ENCODE assay signal across 8 cellular contexts in the genomic region with DNA sequence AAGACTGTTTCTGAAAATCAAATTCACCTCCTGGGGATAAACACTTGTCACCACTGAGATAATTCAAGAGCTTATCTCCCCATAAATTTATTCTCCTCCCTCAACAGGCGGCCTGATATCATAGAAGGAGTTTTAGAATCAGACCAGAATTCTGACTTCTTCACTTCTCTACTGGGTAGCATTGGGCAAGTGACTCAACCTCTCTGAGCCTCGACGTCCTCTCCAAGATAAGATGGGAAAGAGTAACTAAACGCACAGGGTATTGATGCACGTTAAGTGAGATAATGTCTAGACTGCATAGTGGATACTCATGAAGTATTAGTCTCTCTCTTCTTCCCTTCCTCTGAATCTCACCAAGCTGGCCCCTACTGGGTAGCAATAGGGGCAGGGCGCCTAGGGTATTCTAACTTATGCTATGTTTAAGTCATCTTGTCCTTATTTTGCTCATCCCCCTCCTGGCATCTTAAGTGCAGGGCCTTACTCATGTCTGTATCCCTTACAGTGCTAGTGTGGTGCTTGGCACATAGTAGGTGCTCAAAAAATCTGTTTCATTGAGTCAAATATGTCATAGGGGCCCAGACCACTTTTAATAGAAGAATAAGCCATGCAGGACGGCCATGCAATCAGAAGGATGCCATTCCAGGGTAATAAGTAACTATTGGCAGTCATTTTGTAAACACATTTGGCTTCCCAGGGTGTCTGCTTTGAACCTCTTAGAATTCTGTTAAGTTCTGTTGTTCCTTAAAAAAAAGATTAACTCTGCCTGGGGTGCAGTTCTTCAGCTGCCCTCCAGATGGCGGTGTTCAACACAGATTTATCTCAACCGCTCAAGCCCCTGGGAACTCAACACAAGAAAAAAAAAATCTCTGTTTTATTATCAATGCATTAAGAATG.
DNase-seq lines count a peak whose midpoint lies in the region; ATAC-seq and TF ChIP-seq lines count a peak whose summit lies in the region.

No MANE protein-coding gene starts in this region.

- H3K9me3 ChIP-seq in testis, result no peaks in the 10 kb centered on the region

- 56 to 58% methylated on average over 9 of the region's 9 CpGs for WGBS in testis, 2 donors

- H3K4me1 ChIP-seq in testis, result peaks cover 3% of the 10 kb centered on the region

- no peak for ATAC-seq in activated T-cell treated with anti-CD3 and anti-CD28 coated beads, Interleukin-2, amount 50 U/mL, for 4 hours

- DNase-seq in activated T-cell treated with anti-CD3 and anti-CD28 coated beads for 1 hour (ENCODE audit: low read depth) (peak; percentile 9), M059J (ENCODE audit: low read depth) (peak; percentile 47), T-helper 9 cell (peak; percentile 4), endothelial cell (ENCODE audit: low spot score) (peak; percentile 58), middle frontal gyrus (ENCODE audit: extremely low spot score, low spot score) (peak; percentile 12), testis (peak; percentile 68), mesenteric fat pad (ENCODE audit: low spot score) (no peak)
- no peak for DNase-seq in activated T-cell treated with anti-CD3 and anti-CD28 coated beads, Interleukin-2, amount 50 U/mL, for 4 hours

- no peaks in the 10 kb centered on the region for H3K36me3 Mint-ChIP-seq in activated T-cell treated with anti-CD3 and anti-CD28 coated beads, Interleukin-2, amount 50 U/mL, for 4 hours (ENCODE audit: insufficient read depth)
- no peaks in the 10 kb centered on the region for H3K36me3 Mint-ChIP-seq in endothelial cell (ENCODE audit: low read depth, unreplicated experiment)

- no peaks in the 10 kb centered on the region for H3K27me3 ChIP-seq in testis

- no peaks in the 10 kb centered on the region for H3K36me3 ChIP-seq in testis (ENCODE audit: low read depth, missing control alignments)

- H3K27me3 Mint-ChIP-seq in activated T-cell treated with anti-CD3 and anti-CD28 coated beads, Interleukin-2, amount 50 U/mL, for 4 hours (ENCODE audit: low read depth), result peaks cover 16% of the 10 kb centered on the region
- peaks cover 3% of the 10 kb centered on the region for H3K27me3 Mint-ChIP-seq in endothelial cell (ENCODE audit: unreplicated experiment)

- H3K9me3 Mint-ChIP-seq in activated T-cell treated with anti-CD3 and anti-CD28 coated beads, Interleukin-2, amount 50 U/mL, for 4 hours, result no peaks in the 10 kb centered on the region
- no peaks in the 10 kb centered on the region for H3K9me3 Mint-ChIP-seq in endothelial cell (ENCODE audit: unreplicated experiment)

- intact Hi-C loops in testis (cut with DNase I; ENCODE audit: low total_unique reads), result no loop called here

- H3K4me3 Mint-ChIP-seq in activated T-cell treated with anti-CD3 and anti-CD28 coated beads, Interleukin-2, amount 50 U/mL, for 4 hours, result no peak overlapping the region
- H3K4me3 Mint-ChIP-seq in endothelial cell (ENCODE audit: unreplicated experiment), result no peak overlapping the region

- no peak overlapping the region for H3K4me3 ChIP-seq in testis

- no peak overlapping the region for H3K27ac ChIP-seq in testis

- TF ChIP-seq CTCF in endothelial cell (IDR thresholded peaks at IDR 0.05; ENCODE audit: unreplicated experiment), result peak; percentile 100
- peak; percentile 92 to 100 (median 98) for TF ChIP-seq CTCF in testis (IDR thresholded peaks at IDR 0.05)

- no peaks in the 10 kb centered on the region for H3K4me1 Mint-ChIP-seq in activated T-cell treated with anti-CD3 and anti-CD28 coated beads, Interleukin-2, amount 50 U/mL, for 4 hours (ENCODE audit: low read depth)
- no peaks in the 10 kb centered on the region for H3K4me1 Mint-ChIP-seq in endothelial cell (ENCODE audit: unreplicated experiment)

- no peak for TF ChIP-seq POLR2A in testis (IDR thresholded peaks at IDR 0.05)

- H3K27ac Mint-ChIP-seq in endothelial cell (ENCODE audit: unreplicated experiment), result no peak overlapping the region

Comparison
In these comparisons a context has a peak if more than half of its experiments do, and no peak if none do; other contexts are left out.
1. DNase-seq: peak in activated T-cell treated with anti-CD3 and anti-CD28 coated beads for 1 hour (single experiment), M059J (single experiment), T-helper 9 cell (single experiment), endothelial cell (single experiment), middle frontal gyrus (single experiment) and testis (single experiment); none in activated T-cell treated with anti-CD3 and anti-CD28 coated beads, Interleukin-2, amount 50 U/mL, for 4 hours (single experiment) and mesenteric fat pad (single experiment).